Comparison of ENCODE assay signal across 24 cellular contexts in genomic region chr17:68776451-68776850, GRCh38.
A peak's percentile ranks its signal among the peaks of the same experiment; 100 is the strongest.
DNase-seq lines count a peak whose midpoint lies in the region; ATAC-seq and TF ChIP-seq lines count a peak whose summit lies in the region.
"Had no signal": no experiment of that assay in that cellular context is flagged by ENCODE, and none has a peak within 500 bp of the region (broad histone marks: within the 10 kb centered on the region; RNA-seq: fewer than 3 reads in every experiment).

No MANE protein-coding gene starts in this region.

- TF ChIP-seq POLR2A in sigmoid colon (IDR thresholded peaks at IDR 0.05) (no peak), vagina (IDR thresholded peaks at IDR 0.05) (no peak)

- no peak for DNase-seq in heart right ventricle
- no peak for DNase-seq in cardiac septum (ENCODE audit: low spot score)
- peak in 1 of 3 donors; percentile 38 for DNase-seq in right cardiac atrium
- DNase-seq in sigmoid colon, result no peak
- no peak for DNase-seq in vagina (ENCODE audit: extremely low spot score in 2 of 2)
- DNase-seq in nucleus accumbens (lab: John Stamatoyannopoulos, UW), result no peak
- no peak for DNase-seq in SK-N-DZ (ENCODE audit: low spot score)
- DNase-seq: activated CD4-positive, alpha-beta memory T cell treated with anti-CD3 and anti-CD28 coated beads, Interleukin-2, amount 10 ng/mL, durations not matched to agents 7 days and 5 days; activated gamma-delta T cell treated with Interleukin-2 at 50 U/mL for 16 hours; activated T-cell treated with anti-CD3 and anti-CD28 coated beads for 4 hours; amygdala; BE2C; DMS79; glutamatergic neuron; KBM-7; NCI-H1694 treated with DMSO at 0.1 percent for 48 hours; NCI-H2227 treated with DMSO at 0.1 percent for 48 hours; SIG-M5; stimulated activated naive CD4-positive, alpha-beta T cell; T-helper 2 cell; upper lobe of right lung had no signal

- no peaks in the 10 kb centered on the region for H3K9me3 ChIP-seq in heart right ventricle
- no peaks in the 10 kb centered on the region for H3K9me3 ChIP-seq in right cardiac atrium (ENCODE audit: control insufficient read depth, low read length)
- no peaks in the 10 kb centered on the region for H3K9me3 ChIP-seq in sigmoid colon
- H3K9me3 ChIP-seq in vagina, result no peaks in the 10 kb centered on the region
- H3K9me3 ChIP-seq: BE2C, upper lobe of right lung had no signal

- H3K27ac ChIP-seq in heart right ventricle, result peak overlapping the region; percentile 41 to 85 (median 70)
- peak overlapping the region; percentile 83 for H3K27ac ChIP-seq in right cardiac atrium (ENCODE audit: low read length)
- peak overlapping the region in 3 of 4 donors; percentile 45 to 52 (median 51) for H3K27ac ChIP-seq in sigmoid colon
- peak overlapping the region; percentile 68 for H3K27ac ChIP-seq in vagina
- H3K27ac ChIP-seq: cardiac muscle cell, epithelial cell of prostate had no signal

- TF ChIP-seq CTCF in heart right ventricle (IDR thresholded peaks at IDR 0.05) (no peak), sigmoid colon (IDR thresholded peaks at IDR 0.05) (no peak), vagina (IDR thresholded peaks at IDR 0.05) (no peak)

- peak in 1 of 8 donors; percentile 30 for ATAC-seq in heart right ventricle
- ATAC-seq in right cardiac atrium, result peak in 1 of 2 donors; percentile 29
- no peak for ATAC-seq in GM19328 (IDR thresholded peaks at IDR 0.05; ENCODE audit: unreplicated experiment)
- ATAC-seq: upper lobe of right lung had no signal

- intact Hi-C loops in heart right ventricle (cut with DNase I) (loop anchor here (2.0 to 10.0 kb wide), 13 partner anchors 76 to 471 kb away; partner anchors contain the start of genes ABCA8 (in 1 of the 10) and ABCA9 (in 1 of the 10)), cardiac septum (cut with DNase I) (loop anchor here (2.0 to 5.0 kb wide), 3 partner anchors 131 to 458 kb away; no protein-coding TSS in a partner anchor), right cardiac atrium (cut with DNase I) (loop anchor here (5.0 to 10.0 kb wide), 7 partner anchors 131 to 471 kb away; no protein-coding TSS in a partner anchor), sigmoid colon (cut with DNase I) (no loop called here), vagina (cut with DNase I) (loop anchor here (2.0 to 5.0 kb wide), 2 partner anchors 196 to 458 kb away; no protein-coding TSS in a partner anchor)

- H3K4me1 ChIP-seq in heart right ventricle (peaks cover 0 to 49% (median 38%) of the 10 kb centered on the region in 9 donors), right cardiac atrium (ENCODE audit: control insufficient read depth, insufficient read depth, low read length) (peaks cover 3% of the 10 kb centered on the region), sigmoid colon (peaks cover 0 to 9% (median 0%) of the 10 kb centered on the region in 4 donors), vagina (peaks cover 48% of the 10 kb centered on the region)
- H3K4me1 ChIP-seq: BE2C, upper lobe of right lung had no signal

- H3K4me3 ChIP-seq in heart right ventricle (no peak overlapping the region), right cardiac atrium (ENCODE audit: low read length) (no peak overlapping the region), sigmoid colon (no peak overlapping the region), vagina (no peak overlapping the region)
- H3K4me3 ChIP-seq: cardiac muscle cell, upper lobe of right lung had no signal

- TF ChIP-seq EP300 in sigmoid colon (IDR thresholded peaks at IDR 0.05), result no peak

- H3K36me3 ChIP-seq in heart right ventricle, result no peaks in the 10 kb centered on the region
- H3K36me3 ChIP-seq in sigmoid colon, result no peaks in the 10 kb centered on the region
- H3K36me3 ChIP-seq in vagina, result no peaks in the 10 kb centered on the region
- H3K36me3 ChIP-seq: BE2C, cardiac muscle cell, upper lobe of right lung had no signal

- H3K27me3 ChIP-seq in heart right ventricle (no peaks in the 10 kb centered on the region), right cardiac atrium (ENCODE audit: control insufficient read depth, insufficient read depth) (no peaks in the 10 kb centered on the region), sigmoid colon (no peaks in the 10 kb centered on the region), vagina (no peaks in the 10 kb centered on the region)
- H3K27me3 ChIP-seq: BE2C, cardiac muscle cell, upper lobe of right lung had no signal

- 86 to 89% methylated on average over 3 of the region's 3 CpGs for WGBS in heart right ventricle, 2 donors
- WGBS in right cardiac atrium, result 87% methylated on average over 3 of the region's 3 CpGs
- 92 to 96% methylated on average over 3 of the region's 3 CpGs for WGBS in sigmoid colon, 2 donors
